ENCODE assay signal across 8 cellular contexts in genomic region chr16:2204727-2205103, GRCh38. TPM values are rescaled to one million over a fixed set of nuclear protein-coding genes. Genes with fewer than 3 reads are reported as not detected.
DNase-seq lines count a peak whose midpoint lies in the region; ATAC-seq lines count a peak whose summit lies in the region.

No MANE protein-coding gene starts in this region.

- no peak for DNase-seq in T-helper 2 cell treated with Interferon-gamma antibody and Interleukin-4, amounts not matched to agents 5 μg/mL and 100 μg/mL, for 36 hours (ENCODE audit: low spot score)
- DNase-seq in T-helper 2 cell (no peak), KG1 (lab: John Stamatoyannopoulos, UW) (no peak), HPDE6-E6E7 (ENCODE audit: extremely low spot score) (no peak)
- DNase-seq in activated naive CD8-positive, alpha-beta T cell treated with anti-CD3 and anti-CD28 coated beads, Interleukin-2, amount 10 ng/mL, durations not matched to agents 7 days and 5 days, result no peak

- H3K27ac ChIP-seq in layer of hippocampus (ENCODE audit: low read depth, low read length), result peak overlapping the region; percentile 99
- H3K27ac ChIP-seq in temporal lobe (ENCODE audit: low read depth, low read length), result peak overlapping the region; percentile 96

- peaks cover 7% of the 10 kb centered on the region for H3K4me1 Mint-ChIP-seq in T-helper 2 cell treated with Interferon-gamma antibody and Interleukin-4, amounts not matched to agents 5 μg/mL and 100 μg/mL, for 36 hours (ENCODE audit: low read depth)
- peaks cover 14% of the 10 kb centered on the region for H3K4me1 Mint-ChIP-seq in activated naive CD8-positive, alpha-beta T cell treated with anti-CD3 and anti-CD28 coated beads, Interleukin-2, amount 10 ng/mL, durations not matched to agents 7 days and 5 days

- no peak for ATAC-seq in activated naive CD8-positive, alpha-beta T cell treated with anti-CD3 and anti-CD28 coated beads, Interleukin-2, amount 10 ng/mL, durations not matched to agents 7 days and 5 days (ENCODE audit: low read depth)
- no peak for ATAC-seq in HG03159 (IDR thresholded peaks at IDR 0.05; ENCODE audit: unreplicated experiment)

- peak overlapping the region; percentile 76 for H3K27ac Mint-ChIP-seq in T-helper 2 cell treated with Interferon-gamma antibody and Interleukin-4, amounts not matched to agents 5 μg/mL and 100 μg/mL, for 36 hours
- H3K27ac Mint-ChIP-seq in activated naive CD8-positive, alpha-beta T cell treated with anti-CD3 and anti-CD28 coated beads, Interleukin-2, amount 10 ng/mL, durations not matched to agents 7 days and 5 days, result peak overlapping the region; percentile 70

- H3K27me3 ChIP-seq in layer of hippocampus (ENCODE audit: control insufficient read depth, insufficient read depth, low read length), result no peaks in the 10 kb centered on the region

- H3K36me3 Mint-ChIP-seq in T-helper 2 cell treated with Interferon-gamma antibody and Interleukin-4, amounts not matched to agents 5 μg/mL and 100 μg/mL, for 36 hours (ENCODE audit: low read depth), result peaks cover 13% of the 10 kb centered on the region
- peaks cover 6% of the 10 kb centered on the region for H3K36me3 Mint-ChIP-seq in activated naive CD8-positive, alpha-beta T cell treated with anti-CD3 and anti-CD28 coated beads, Interleukin-2, amount 10 ng/mL, durations not matched to agents 7 days and 5 days

- no peaks in the 10 kb centered on the region for H3K9me3 Mint-ChIP-seq in T-helper 2 cell treated with Interferon-gamma antibody and Interleukin-4, amounts not matched to agents 5 μg/mL and 100 μg/mL, for 36 hours
- no peaks in the 10 kb centered on the region for H3K9me3 Mint-ChIP-seq in activated naive CD8-positive, alpha-beta T cell treated with anti-CD3 and anti-CD28 coated beads, Interleukin-2, amount 10 ng/mL, durations not matched to agents 7 days and 5 days

- POLR2A ChIA-PET in activated naive CD8-positive, alpha-beta T cell treated with anti-CD3 and anti-CD28 coated beads, Interleukin-2, amount 10 ng/mL, durations not matched to agents 7 days and 5 days (lab: Charles Lee), result interaction anchor here (0.6 to 3.0 kb wide), 5 partner anchors 9 to 49 kb away, joined by 5 to 32 read pairs (median 7); partner anchors contain the start of genes ECI1, PGP and TRAF7

- H3K4me3 Mint-ChIP-seq in T-helper 2 cell treated with Interferon-gamma antibody and Interleukin-4, amounts not matched to agents 5 μg/mL and 100 μg/mL, for 36 hours, result peak overlapping the region; percentile 73
- peak overlapping the region; percentile 77 for H3K4me3 Mint-ChIP-seq in activated naive CD8-positive, alpha-beta T cell treated with anti-CD3 and anti-CD28 coated beads, Interleukin-2, amount 10 ng/mL, durations not matched to agents 7 days and 5 days

- peaks cover 10% of the 10 kb centered on the region for H3K27me3 Mint-ChIP-seq in T-helper 2 cell treated with Interferon-gamma antibody and Interleukin-4, amounts not matched to agents 5 μg/mL and 100 μg/mL, for 36 hours (ENCODE audit: low read depth)
- H3K27me3 Mint-ChIP-seq in activated naive CD8-positive, alpha-beta T cell treated with anti-CD3 and anti-CD28 coated beads, Interleukin-2, amount 10 ng/mL, durations not matched to agents 7 days and 5 days, result peaks cover 7% of the 10 kb centered on the region

RNA-seq across cellular contexts. Expression of gene MLST8, which starts 0.5 kb away (rescaled TPM):
- 10 to 100 TPM; 32.1 to 33.1 TPM for total RNA-seq in activated naive CD8-positive, alpha-beta T cell treated with anti-CD3 and anti-CD28 coated beads, Interleukin-2, amount 10 ng/mL, durations not matched to agents 7 days and 5 days
- total RNA-seq in temporal lobe, result 12.8 TPM

RNA-seq across cellular contexts. Expression of gene BRICD5, which starts 5.9 kb away (rescaled TPM):
- total RNA-seq in activated naive CD8-positive, alpha-beta T cell treated with anti-CD3 and anti-CD28 coated beads, Interleukin-2, amount 10 ng/mL, durations not matched to agents 7 days and 5 days, result 10 to 100 TPM; 17.3 to 18.4 TPM
- 3.2 TPM for total RNA-seq in temporal lobe

RNA-seq across cellular contexts. Expression of gene CASKIN1, which starts 8.3 kb away (rescaled TPM):
- total RNA-seq in activated naive CD8-positive, alpha-beta T cell treated with anti-CD3 and anti-CD28 coated beads, Interleukin-2, amount 10 ng/mL, durations not matched to agents 7 days and 5 days, result 1 to 10 TPM in 1 of 2 experiments, under 1 TPM in 1; 0.88 to 1.1 TPM
- total RNA-seq in temporal lobe, result 20.9 TPM

RNA-seq across cellular contexts. Expression of gene PGP, which starts 9.9 kb away (rescaled TPM):
- total RNA-seq in activated naive CD8-positive, alpha-beta T cell treated with anti-CD3 and anti-CD28 coated beads, Interleukin-2, amount 10 ng/mL, durations not matched to agents 7 days and 5 days, result 10 to 100 TPM; 22.6 to 23.2 TPM
- total RNA-seq in temporal lobe, result 10.6 TPM

RNA-seq across cellular contexts. Expression of gene E4F1, which starts 18.7 kb away (rescaled TPM):
- 10 to 100 TPM; 34.1 to 34.8 TPM for total RNA-seq in activated naive CD8-positive, alpha-beta T cell treated with anti-CD3 and anti-CD28 coated beads, Interleukin-2, amount 10 ng/mL, durations not matched to agents 7 days and 5 days
- 18.9 TPM for total RNA-seq in temporal lobe

Comparison
In these comparisons a context has a peak if more than half of its experiments do, and no peak if none do; other contexts are left out.
1. RNA of gene CASKIN1, which starts 8.3 kb away (total RNA-seq): 20.9 TPM in temporal lobe (single experiment); 0.88 to 1.1 TPM in activated naive CD8-positive, alpha-beta T cell treated with anti-CD3 and anti-CD28 coated beads, Interleukin-2, amount 10 ng/mL, durations not matched to agents 7 days and 5 days; every median in the first group is over 10 times any median in the second.